In genomic region chr15:70165811-70166284, GRCh38 we compare ENCODE assay signal across 15 cellular contexts.
DNase-seq lines count a peak whose midpoint lies in the region; ATAC-seq, FAIRE-seq and TF ChIP-seq lines count a peak whose summit lies in the region.
"Had no signal": no experiment of that assay in that cellular context is flagged by ENCODE, and none has a peak within 500 bp of the region (broad histone marks: within the 10 kb centered on the region; RNA-seq: fewer than 3 reads in every experiment).

No MANE protein-coding gene starts in this region.

- peaks cover 47% of the 10 kb centered on the region for H3K4me1 Mint-ChIP-seq in nephron progenitor cell

- peak overlapping the region; percentile 98 for H3K27ac Mint-ChIP-seq in nephron progenitor cell

- no peaks in the 10 kb centered on the region for H3K27me3 ChIP-seq in aorta (ENCODE audit: control insufficient read depth in 1 of 2, insufficient read depth in 2 of 2, low read length in 1 of 2)
- H3K27me3 ChIP-seq in H7 (ENCODE audit: control insufficient read depth, insufficient read depth, low read length): no peaks in the 10 kb centered on the region

- H3K36me3 Mint-ChIP-seq in nephron progenitor cell (ENCODE audit: low read depth): no peaks in the 10 kb centered on the region

- peaks cover 29% of the 10 kb centered on the region for H3K27me3 Mint-ChIP-seq in nephron progenitor cell (ENCODE audit: low read depth, poor library complexity)

- DNase-seq in activated CD8-positive, alpha-beta memory T cell treated with anti-CD3 and anti-CD28 coated beads, Interleukin-2, amount 50 U/mL, for 4 hours: peak; percentile 5
- no peak for DNase-seq in activated CD8-positive, alpha-beta memory T cell treated with anti-CD3 and anti-CD28 coated beads for 24 hours
- DNase-seq in Right ventricle myocardium superior (peak; percentile 83), nephron progenitor cell (no peak), aorta (peak; percentile 81), D721Med (ENCODE audit: insufficient read length, low spot score) (no peak), GM10266 (ENCODE audit: extremely low spot score) (no peak), H7 (no peak)
- DNase-seq: activated CD8-positive, alpha-beta memory T cell treated with anti-CD3 and anti-CD28 coated beads, Interleukin-2, amount 50 U/mL, for 48 hours; amygdala; NCI-H2029; PC-3; T1000 had no signal

- no peaks in the 10 kb centered on the region for H3K36me3 ChIP-seq in aorta (ENCODE audit: control insufficient read depth in 1 of 2, insufficient read depth in 2 of 2, low read length in 1 of 2)
- no peaks in the 10 kb centered on the region for H3K36me3 ChIP-seq in H7 (replicated peaks; ENCODE audit: control insufficient read depth, insufficient read depth, low read length)

- FAIRE-seq in D721Med (lab: Jason Lieb, UNC): no peak
- FAIRE-seq: GM12892 had no signal

- 6 to 7% methylated on average over 9 of the region's 9 CpGs for WGBS in aorta, 2 donors

- H3K9me3 Mint-ChIP-seq in nephron progenitor cell: no peaks in the 10 kb centered on the region

- peaks cover 0 to 2% of the 10 kb centered on the region in 2 donors for H3K4me1 ChIP-seq in aorta (ENCODE audit: control insufficient read depth in 1 of 2, insufficient read depth in 2 of 2, low read length in 2 of 2)

- no peak for TF ChIP-seq CTCF in nephron progenitor cell (IDR thresholded peaks at IDR 0.05)
- TF ChIP-seq CTCF in D721Med (IDR thresholded peaks at IDR 0.05; ENCODE audit: insufficient read depth, missing control alignments): no peak
- no peak for TF ChIP-seq CTCF in GM10266 (IDR thresholded peaks at IDR 0.05; ENCODE audit: control insufficient read depth, insufficient read depth, low read depth, missing control alignments)

- peak overlapping the region in 1 of 2 donors; percentile 50 for H3K27ac ChIP-seq in aorta (ENCODE audit: low read depth in 1 of 2, low read length in 2 of 2)
- H3K27ac ChIP-seq: KMS-11 had no signal

- peak overlapping the region; percentile 45 for H3K4me3 Mint-ChIP-seq in nephron progenitor cell

- ATAC-seq in Right ventricle myocardium superior (ENCODE audit: poor library complexity) (peak; percentile 93), aorta (ENCODE audit: low FRiP score) (peak; percentile 58)
- ATAC-seq: PC-3 had no signal

- H3K4me3 ChIP-seq in aorta (ENCODE audit: low read length in 2 of 2) (no peak overlapping the region), H7 (ENCODE audit: insufficient read depth, low read depth, low read length) (no peak overlapping the region)

- H3K9me3 ChIP-seq in aorta (ENCODE audit: control insufficient read depth, low read length): no peaks in the 10 kb centered on the region

- intact Hi-C loops in Right ventricle myocardium superior (cut with DNase I) (no loop called here), aorta (cut with DNase I) (loop anchor here in 1 of 2 donors (10.0 kb wide), 1 partner anchor 309 kb away; no protein-coding TSS in a partner anchor)

Comparison
In these comparisons a context has a peak if more than half of its experiments do, and no peak if none do; other contexts are left out.
1. DNase-seq: peak in activated CD8-positive, alpha-beta memory T cell treated with anti-CD3 and anti-CD28 coated beads, Interleukin-2, amount 50 U/mL, for 4 hours (single experiment), Right ventricle myocardium superior (single experiment) and aorta (2 of 2); none in activated CD8-positive, alpha-beta memory T cell treated with anti-CD3 and anti-CD28 coated beads for 24 hours (single experiment), nephron progenitor cell (single experiment), D721Med (single experiment), GM10266 (single experiment) and H7 (single experiment).